8 cellular contexts compared by ENCODE assay signal in genomic region chr15:78988361-78988911, GRCh38. TPM values are rescaled to one million over a fixed set of nuclear protein-coding genes. Genes with fewer than 3 reads are reported as not detected.
A peak's percentile ranks its signal among the peaks of the same experiment; 100 is the strongest.
DNase-seq lines count a peak whose midpoint lies in the region; ATAC-seq, FAIRE-seq and TF ChIP-seq lines count a peak whose summit lies in the region.

No MANE protein-coding gene starts in this region.

- no peak overlapping the region for H3K4me2 ChIP-seq in PC-3 (ENCODE audit: low read length)

- peaks cover 2% of the 10 kb centered on the region for H3K27me3 Mint-ChIP-seq in T-helper 2 cell treated with Interferon-gamma antibody and Interleukin-4, amounts not matched to agents 5 μg/mL and 100 μg/mL, for 36 hours (ENCODE audit: low read depth)

- peak overlapping the region; percentile 16 for H3K27ac ChIP-seq in PC-3 (ENCODE audit: low read length)
- H3K27ac ChIP-seq in mucosa of rectum (ENCODE audit: low read depth in 2 of 2, low read length in 2 of 2), result peak overlapping the region; percentile 4 to 17

- DNase-seq in AG08395 (ENCODE audit: low spot score), result peak; percentile 98
- peak; percentile 79 for DNase-seq in PC-3
- DNase-seq in T-helper 2 cell treated with Interferon-gamma antibody and Interleukin-4, amounts not matched to agents 5 μg/mL and 100 μg/mL, for 36 hours (ENCODE audit: low spot score), result no peak
- DNase-seq in stimulated activated CD4-positive, alpha-beta T cell treated with anti-CD3 and anti-CD28 coated beads, Interleukin-1b, Interleukin-23, amount 100 ng/mL, for 48 hours, result no peak
- DNase-seq in NCI-H774 (lab: John Stamatoyannopoulos, UW), result no peak

- peaks cover 2% of the 10 kb centered on the region for H3K4me1 Mint-ChIP-seq in T-helper 2 cell treated with Interferon-gamma antibody and Interleukin-4, amounts not matched to agents 5 μg/mL and 100 μg/mL, for 36 hours (ENCODE audit: low read depth)

- no peaks in the 10 kb centered on the region for H3K9me3 Mint-ChIP-seq in T-helper 2 cell treated with Interferon-gamma antibody and Interleukin-4, amounts not matched to agents 5 μg/mL and 100 μg/mL, for 36 hours

- no peak for TF ChIP-seq CTCF in PC-3 (conservative IDR thresholded peaks at IDR 0.05; ENCODE audit: low read depth, low read length)

- peak overlapping the region; percentile 69 for H2AFZ ChIP-seq in PC-3 (ENCODE audit: low read length)

- no peaks in the 10 kb centered on the region for H3K79me2 ChIP-seq in PC-3 (ENCODE audit: low read length)

- no peaks in the 10 kb centered on the region for H4K20me1 ChIP-seq in PC-3 (ENCODE audit: low read length)

- H3K9me2 ChIP-seq in PC-3 (replicated peaks; ENCODE audit: low read length), result no peaks in the 10 kb centered on the region

- H3K9me3 ChIP-seq in PC-3 (ENCODE audit: low read length), result no peaks in the 10 kb centered on the region
- H3K9me3 ChIP-seq in mucosa of rectum (ENCODE audit: control insufficient read depth in 2 of 2, low read length in 2 of 2), result no peaks in the 10 kb centered on the region

- BruUV-seq in PC-3 (replicated peaks; lab: Mats Ljungman, UMichigan), result no TSS peak

- no peaks in the 10 kb centered on the region for H3K36me3 Mint-ChIP-seq in T-helper 2 cell treated with Interferon-gamma antibody and Interleukin-4, amounts not matched to agents 5 μg/mL and 100 μg/mL, for 36 hours (ENCODE audit: low read depth)

- H3K4me1 ChIP-seq in PC-3 (ENCODE audit: insufficient read depth, low read length) (peaks cover 11% of the 10 kb centered on the region), mucosa of rectum (ENCODE audit: control insufficient read depth in 2 of 2, insufficient read depth in 2 of 2, low read length in 2 of 2) (peaks cover 0 to 5% of the 10 kb centered on the region in 2 donors)

- no peak overlapping the region for H3K4me3 ChIP-seq in PC-3 (ENCODE audit: low read length)
- no peak overlapping the region for H3K4me3 ChIP-seq in mucosa of rectum (ENCODE audit: low read length in 2 of 2)

- FAIRE-seq in endometrium (lab: Jason Lieb, UNC), result peak; percentile 63

- no peak overlapping the region for H3K27ac Mint-ChIP-seq in T-helper 2 cell treated with Interferon-gamma antibody and Interleukin-4, amounts not matched to agents 5 μg/mL and 100 μg/mL, for 36 hours

- no peaks in the 10 kb centered on the region for H3F3A ChIP-seq in PC-3 (ENCODE audit: low read length, unreplicated experiment)

- H3K9ac ChIP-seq in PC-3 (ENCODE audit: low read length) (no peak overlapping the region), mucosa of rectum (ENCODE audit: low read depth in 1 of 2, low read length in 2 of 2) (no peak overlapping the region)

- CTCF ChIA-PET in PC-3 (lab: Charles Lee), result no interaction called here

- intact Hi-C loops in PC-3 (cut with micrococcal nuclease), result no loop called here

- H3K27me3 ChIP-seq in PC-3 (ENCODE audit: low read length) (no peaks in the 10 kb centered on the region), mucosa of rectum (ENCODE audit: control insufficient read depth in 2 of 2, insufficient read depth in 2 of 2, low read length in 2 of 2) (no peaks in the 10 kb centered on the region)

- ATAC-seq in GM21619 (IDR thresholded peaks at IDR 0.05; ENCODE audit: unreplicated experiment) (peak; percentile 59), PC-3 (peak; percentile 78)

- H3K36me3 ChIP-seq in PC-3 (ENCODE audit: low read depth, low read length) (no peaks in the 10 kb centered on the region), mucosa of rectum (ENCODE audit: control insufficient read depth in 2 of 2, insufficient read depth in 2 of 2, low read length in 2 of 2) (no peaks in the 10 kb centered on the region)

- POLR2A ChIA-PET in PC-3 (lab: Charles Lee; ENCODE audit: unreplicated experiment), result no interaction called here

- H3K4me3 Mint-ChIP-seq in T-helper 2 cell treated with Interferon-gamma antibody and Interleukin-4, amounts not matched to agents 5 μg/mL and 100 μg/mL, for 36 hours, result no peak overlapping the region

RNA-seq across cellular contexts. Expression of gene CTSH, which starts 43.6 kb away (rescaled TPM):
- total RNA-seq in PC-3 (2014; rRNA removed), result 136 and 146 TPM in 2 replicates

Comparison
In these comparisons a context has a peak if more than half of its experiments do, and no peak if none do; other contexts are left out.
1. DNase-seq: peak in AG08395 (single experiment) and PC-3 (single experiment); none in T-helper 2 cell treated with Interferon-gamma antibody and Interleukin-4, amounts not matched to agents 5 μg/mL and 100 μg/mL, for 36 hours (single experiment), stimulated activated CD4-positive, alpha-beta T cell treated with anti-CD3 and anti-CD28 coated beads, Interleukin-1b, Interleukin-23, amount 100 ng/mL, for 48 hours (single experiment) and NCI-H774 (single experiment).